Comparison of ENCODE assay signal across 8 cellular contexts in the genomic region with DNA sequence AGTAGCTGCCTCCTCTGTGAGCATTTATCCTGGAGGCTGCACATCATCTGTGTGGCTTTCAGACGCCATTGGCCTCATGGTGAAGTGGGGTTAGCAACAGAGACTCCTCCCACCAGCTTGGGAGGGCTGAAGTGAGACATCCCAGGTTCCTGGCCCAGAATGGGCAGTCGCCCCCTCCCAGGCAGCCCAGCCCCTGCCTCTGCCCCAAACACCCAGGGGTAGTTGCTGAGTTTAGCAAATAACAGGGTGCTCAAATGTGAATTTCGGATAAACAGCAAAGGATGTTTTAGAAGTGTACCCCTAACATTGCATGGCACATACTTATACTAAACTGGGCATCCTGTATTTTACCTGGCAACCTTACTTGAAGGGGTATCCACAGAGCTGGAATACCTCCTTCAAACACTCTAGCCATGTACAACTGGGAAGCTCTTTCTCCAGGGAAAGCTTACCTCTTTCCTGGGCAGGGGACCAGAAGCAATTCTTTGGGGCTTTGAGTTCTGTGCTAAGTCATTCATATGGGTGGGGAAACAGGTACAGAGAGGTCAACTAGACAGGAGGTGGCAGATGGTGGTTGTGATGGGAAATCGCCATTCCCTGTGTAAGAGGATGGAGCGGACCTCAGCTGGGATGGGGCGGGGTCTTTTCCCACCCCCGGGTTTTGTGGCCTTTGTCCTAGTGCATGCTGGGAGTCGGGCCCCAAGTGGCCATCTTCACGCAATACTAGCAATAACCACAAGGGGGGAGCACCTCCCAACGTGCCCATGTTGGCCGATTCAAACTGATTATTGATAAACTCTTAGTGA. TPM values are rescaled to one million over a fixed set of nuclear protein-coding genes. Genes with fewer than 3 reads are reported as not detected.
DNase-seq lines count a peak whose midpoint lies in the region; ATAC-seq and TF ChIP-seq lines count a peak whose summit lies in the region.

No MANE protein-coding gene starts in this region.

- DNase-seq in AG10803 (ENCODE audit: low read depth) (peak; percentile 44), NCI-H2227 (lab: John Stamatoyannopoulos, UW; ENCODE audit: unreplicated experiment) (peak; percentile 80), myocyte (ENCODE audit: low read depth) (peak; percentile 57)
- peak; percentile 62 for DNase-seq in activated CD4-positive, alpha-beta T cell treated with anti-CD3 and anti-CD28 coated beads, Interleukin-2, amount 10 ng/mL, durations not matched to agents 7 days and 5 days

- H3K9me3 ChIP-seq in endocrine pancreas (ENCODE audit: control insufficient read depth, low read length): no peaks in the 10 kb centered on the region

- peak overlapping the region; percentile 30 for H3K9ac ChIP-seq in endocrine pancreas (ENCODE audit: control insufficient read depth, insufficient read depth, low read length)

- ATAC-seq in GM18907 (IDR thresholded peaks at IDR 0.05; ENCODE audit: unreplicated experiment): peak; percentile 37
- ATAC-seq in HG02798 (IDR thresholded peaks at IDR 0.05; ENCODE audit: poor library complexity, unreplicated experiment): no peak
- ATAC-seq in HG02763 (IDR thresholded peaks at IDR 0.05; ENCODE audit: unreplicated experiment): no peak

- H3K27me3 ChIP-seq in endocrine pancreas (ENCODE audit: control insufficient read depth, insufficient read depth, low read length): no peaks in the 10 kb centered on the region

- H3K4me3 ChIP-seq in AG10803 (ENCODE audit: low read length) (no peak overlapping the region), endocrine pancreas (ENCODE audit: control insufficient read depth, insufficient read depth, low read length) (no peak overlapping the region)

- no peaks in the 10 kb centered on the region for H3K36me3 ChIP-seq in endocrine pancreas (ENCODE audit: control insufficient read depth, insufficient read depth, low read length)

- peak overlapping the region; percentile 13 for H3K4me3 Mint-ChIP-seq in activated CD4-positive, alpha-beta T cell treated with anti-CD3 and anti-CD28 coated beads, Interleukin-2, amount 10 ng/mL, durations not matched to agents 7 days and 5 days

- no peaks in the 10 kb centered on the region for H3K4me1 ChIP-seq in endocrine pancreas (ENCODE audit: control insufficient read depth, insufficient read depth, low read length)

- TF ChIP-seq CTCF in AG10803 (conservative IDR thresholded peaks at IDR 0.05; ENCODE audit: low read length): peak; percentile 65

- CTCF ChIA-PET in activated CD4-positive, alpha-beta T cell treated with anti-CD3 and anti-CD28 coated beads, Interleukin-2, amount 10 ng/mL, durations not matched to agents 7 days and 5 days (lab: Charles Lee): interaction anchor here (0.5 to 2.9 kb wide), 8 partner anchors 9 to 447 kb away, joined by 3 to 17 read pairs (median 3); partner anchors contain the start of gene RNF215

- H3K36me3 Mint-ChIP-seq in activated CD4-positive, alpha-beta T cell treated with anti-CD3 and anti-CD28 coated beads, Interleukin-2, amount 10 ng/mL, durations not matched to agents 7 days and 5 days (ENCODE audit: low read depth): no peaks in the 10 kb centered on the region

- POLR2A ChIA-PET in activated CD4-positive, alpha-beta T cell treated with anti-CD3 and anti-CD28 coated beads, Interleukin-2, amount 10 ng/mL, durations not matched to agents 7 days and 5 days (lab: Charles Lee): no interaction called here

- peaks cover 24% of the 10 kb centered on the region for H3K27me3 Mint-ChIP-seq in activated CD4-positive, alpha-beta T cell treated with anti-CD3 and anti-CD28 coated beads, Interleukin-2, amount 10 ng/mL, durations not matched to agents 7 days and 5 days

- H3K9me3 Mint-ChIP-seq in activated CD4-positive, alpha-beta T cell treated with anti-CD3 and anti-CD28 coated beads, Interleukin-2, amount 10 ng/mL, durations not matched to agents 7 days and 5 days: peaks cover 6% of the 10 kb centered on the region

- no peak overlapping the region for H3K27ac Mint-ChIP-seq in activated CD4-positive, alpha-beta T cell treated with anti-CD3 and anti-CD28 coated beads, Interleukin-2, amount 10 ng/mL, durations not matched to agents 7 days and 5 days

- peaks cover 26% of the 10 kb centered on the region for H3K4me1 Mint-ChIP-seq in activated CD4-positive, alpha-beta T cell treated with anti-CD3 and anti-CD28 coated beads, Interleukin-2, amount 10 ng/mL, durations not matched to agents 7 days and 5 days

RNA-seq across cellular contexts. Expression of gene MTFP1, which starts 19.3 kb away (rescaled TPM):
- 10 to 100 TPM; 34.5 to 40.0 TPM for total RNA-seq in activated CD4-positive, alpha-beta T cell treated with anti-CD3 and anti-CD28 coated beads, Interleukin-2, amount 10 ng/mL, durations not matched to agents 7 days and 5 days
- total RNA-seq in myocyte: 10.6 and 16.3 TPM in 2 replicates
- 14.9 TPM for polyA plus RNA-seq in myocyte (2012)

RNA-seq across cellular contexts. Expression of gene SEC14L3, which starts 27.0 kb away (rescaled TPM):
- total RNA-seq in activated CD4-positive, alpha-beta T cell treated with anti-CD3 and anti-CD28 coated beads, Interleukin-2, amount 10 ng/mL, durations not matched to agents 7 days and 5 days: not detected
- not detected in 2 replicates for total RNA-seq in myocyte
- polyA plus RNA-seq in myocyte (2012): not detected

RNA-seq across cellular contexts. Expression of gene SEC14L2, which starts 48.0 kb away (rescaled TPM):
- total RNA-seq in activated CD4-positive, alpha-beta T cell treated with anti-CD3 and anti-CD28 coated beads, Interleukin-2, amount 10 ng/mL, durations not matched to agents 7 days and 5 days: 10 to 100 TPM in 1 of 2 experiments, 1 to 10 TPM in 1; 7.6 to 10.5 TPM
- 3.4 and 12.2 TPM in 2 replicates for total RNA-seq in myocyte
- 116 TPM for polyA plus RNA-seq in myocyte (2012)

RNA-seq across cellular contexts. Expression of gene RNF215, which starts 57.6 kb away (rescaled TPM):
- 1 to 10 TPM; 9.8 to 9.9 TPM for total RNA-seq in activated CD4-positive, alpha-beta T cell treated with anti-CD3 and anti-CD28 coated beads, Interleukin-2, amount 10 ng/mL, durations not matched to agents 7 days and 5 days
- 20.1 and 28.3 TPM in 2 replicates for total RNA-seq in myocyte
- polyA plus RNA-seq in myocyte (2012): 38.7 TPM
